In genomic region chr1:193868425-193868824, GRCh38 we compare ENCODE assay signal across 1 cellular context.
TF ChIP-seq lines count a peak whose summit lies in the region.

No MANE protein-coding gene starts in this region.

TF ChIP-seq in SK-N-SH treated with all-trans-retinoic acid at 6 μM for 48 hours, 23 proteins besides CTCF, POLR2A, EP300 and RAD21 (continued from another document):
- TF ChIP-seq TSHZ2 (CRISPR knock-in tag; IDR thresholded peaks at IDR 0.05) (no peak), CREB5 (CRISPR knock-in tag; IDR thresholded peaks at IDR 0.05; ENCODE audit: low read depth) (no peak), SNAI2 (CRISPR knock-in tag; IDR thresholded peaks at IDR 0.05) (no peak), ZNF8 (CRISPR knock-in tag; IDR thresholded peaks at IDR 0.05) (no peak), PPARA (CRISPR knock-in tag; IDR thresholded peaks at IDR 0.05; ENCODE audit: borderline replicate concordance) (no peak)
